Comparison of ENCODE assay signal across 29 cellular contexts in genomic region chr3:159114582-159114981, GRCh38. TPM values are rescaled to one million over a fixed set of nuclear protein-coding genes. Genes with fewer than 3 reads are reported as not detected.
"Had no signal": no experiment of that assay in that cellular context is flagged by ENCODE, and none has a peak within 500 bp of the region (broad histone marks: within the 10 kb centered on the region; RNA-seq: fewer than 3 reads in every experiment).

No MANE protein-coding gene starts in this region.

- H3K27me3 ChIP-seq: adrenal gland, breast epithelium had no signal

- H3K4me1 ChIP-seq: adrenal gland, breast epithelium, SJSA1 had no signal

- H3K4me3 ChIP-seq: adrenal gland, breast epithelium, SJSA1 had no signal

- H3K9me3 ChIP-seq: adrenal gland, breast epithelium, SJSA1 had no signal

- H3K27ac ChIP-seq: adrenal gland, breast epithelium, RWPE1, SJSA1 had no signal

- DNase-seq: activated CD4-positive, alpha-beta T cell treated with anti-CD3 and anti-CD28 coated beads for 48 hours; activated CD4-positive, alpha-beta T cell treated with anti-CD3 and anti-CD28 coated beads, Interleukin-2, amount 50 U/mL, for 4 hours; activated CD4-positive, CD25-positive, alpha-beta regulatory T cell treated with anti-CD3 and anti-CD28 coated beads, Interleukin-2, amount 50 U/mL, for 72 hours; activated CD8-positive, alpha-beta memory T cell treated with anti-CD3 and anti-CD28 coated beads, Interleukin-2, amount 50 U/mL, for 48 hours; activated CD8-positive, alpha-beta T cell treated with anti-CD3 and anti-CD28 coated beads, Interleukin-2, amount 10 ng/mL, durations not matched to agents 7 days and 5 days; activated naive CD4-positive, alpha-beta T cell treated with anti-CD3 and anti-CD28 coated beads, Interleukin-2, amount 50 U/mL, for 16 hours; activated naive CD8-positive, alpha-beta T cell treated with anti-CD3 and anti-CD28 coated beads, Interleukin-2, amount 10 ng/mL, durations not matched to agents 7 days and 5 days; activated T-cell treated with anti-CD3 and anti-CD28 coated beads, Interleukin-2, amount 50 U/mL, for 1 hour; adrenal gland; aorta; caudate nucleus; MV-4-11; NCI-H1105 treated with DMSO at 0.1 percent for 48 hours; NCI-H1436 treated with DMSO at 0.1 percent for 48 hours; NCI-H187 treated with DMSO at 0.1 percent for 48 hours; NCI-H2081 treated with DMSO at 0.1 percent for 48 hours; NCI-H2171 treated with DMSO at 0.1 percent for 48 hours; NCI-H226; NCI-H774; OCI-M1; Right ventricle myocardium superior had no signal

- H3K36me3 ChIP-seq: adrenal gland, breast epithelium, SJSA1 had no signal

- ATAC-seq: activated CD8-positive, alpha-beta T cell treated with anti-CD3 and anti-CD28 coated beads, Interleukin-2, amount 10 ng/mL, durations not matched to agents 7 days and 5 days; Panc1; WTC11 had no signal

RNA-seq across cellular contexts. Expression of gene IQCJ, which starts 45.5 kb away (rescaled TPM):
- total RNA-seq: activated CD8-positive, alpha-beta T cell treated with anti-CD3 and anti-CD28 coated beads, Interleukin-2, amount 10 ng/mL, durations not matched to agents 7 days and 5 days; activated naive CD8-positive, alpha-beta T cell treated with anti-CD3 and anti-CD28 coated beads, Interleukin-2, amount 10 ng/mL, durations not matched to agents 7 days and 5 days; LHCN-M2; MCF 10A; NCI-H460; SJSA1 had no signal
- polyA plus RNA-seq: adrenal gland, aorta had no signal
